ENCODE assay signal across 10 cellular contexts in the genomic region with DNA sequence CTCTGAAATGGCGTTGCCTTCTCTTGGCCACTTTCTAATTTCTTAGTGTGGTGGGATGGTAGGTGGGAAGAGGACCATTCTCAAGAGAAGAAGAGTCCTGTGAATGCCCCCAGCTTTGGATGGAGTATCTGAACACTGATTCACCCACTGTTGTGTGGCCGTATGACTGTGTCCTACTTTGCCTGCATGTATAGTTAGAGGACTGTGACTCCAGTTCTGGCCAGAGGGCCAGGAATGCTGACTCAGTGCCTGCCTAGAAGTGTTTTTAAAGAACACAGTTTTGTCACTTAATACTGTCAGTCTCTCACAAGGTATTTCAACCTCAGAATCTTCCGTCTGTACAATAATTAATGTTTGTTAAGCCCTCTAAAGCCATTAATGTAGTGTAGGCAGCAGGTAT. TPM values are rescaled to one million over a fixed set of nuclear protein-coding genes. Genes with fewer than 3 reads are reported as not detected.
DNase-seq lines count a peak whose midpoint lies in the region; ATAC-seq and TF ChIP-seq lines count a peak whose summit lies in the region.
"Had no signal": no experiment of that assay in that cellular context is flagged by ENCODE, and none has a peak within 500 bp of the region (broad histone marks: within the 10 kb centered on the region; RNA-seq: fewer than 3 reads in every experiment).

No MANE protein-coding gene starts in this region.

- H3K4me2 ChIP-seq in GM23248 (ENCODE audit: unreplicated experiment) = peak overlapping the region; percentile 93

- H4K20me1 ChIP-seq in GM23248 (ENCODE audit: insufficient read depth) = peaks cover 18% of the 10 kb centered on the region

- no peaks in the 10 kb centered on the region for H3K27me3 Mint-ChIP-seq in T-cell

- peak overlapping the region; percentile 9 to 92 for H3K27ac Mint-ChIP-seq in T-cell

- H3K27ac ChIP-seq in GM23248 = peak overlapping the region; percentile 95

- H3K4me3 Mint-ChIP-seq in T-cell = peak overlapping the region; percentile 94 to 98 (median 96)

- H3K9me3 ChIP-seq in GM23248 (ENCODE audit: low read depth) = no peaks in the 10 kb centered on the region

- H3F3A ChIP-seq in GM23248 (ENCODE audit: insufficient read depth) = peaks cover 62% of the 10 kb centered on the region

- H3K4me3 ChIP-seq in GM23248 (peak overlapping the region; percentile 96), fibroblast of mammary gland (ENCODE audit: control insufficient read depth, low read depth, low read length) (peak overlapping the region; percentile 94), skeletal muscle cell (ENCODE audit: low read depth, low read length) (peak overlapping the region; percentile 92)

- 21 to 23% methylated on average over 3 of the region's 3 CpGs for WGBS in GM23248 (ENCODE audit: low coverage in 1 of 2, low lambda C conversion rate in 2 of 2, missing lambda C conversion rate in 2 of 2), 2 experiments

- no peaks in the 10 kb centered on the region for H3K9me2 ChIP-seq in GM23248 (ENCODE audit: insufficient read depth)

- peaks cover 38% of the 10 kb centered on the region for H3K36me3 Mint-ChIP-seq in T-cell

- H3K9ac ChIP-seq in GM23248 = peak overlapping the region; percentile 100

- H3K9me3 Mint-ChIP-seq in T-cell = no peaks in the 10 kb centered on the region

- H2AFZ ChIP-seq in GM23248 = no peak overlapping the region

- DNase-seq in GM23248 = peak; percentile 92
- no peak for DNase-seq in T-cell
- DNase-seq in fibroblast of mammary gland (ENCODE audit: low read depth) = peak; percentile 73
- DNase-seq in skeletal muscle cell (ENCODE audit: low read depth) = no peak
- DNase-seq in DMS79 (lab: John Stamatoyannopoulos, UW) = no peak
- DNase-seq in NOMO-1 treated with DMSO at 0.1 percent for 48 hours (lab: John Stamatoyannopoulos, UW; ENCODE audit: unreplicated experiment) = no peak
- DNase-seq in NCI-H510A (lab: John Stamatoyannopoulos, UW) = no peak
- DNase-seq: left colon, T1000 had no signal

- in situ Hi-C loops in GM23248 (cut with MboI) = no loop called here

- TF ChIP-seq CTCF in fibroblast of mammary gland (conservative IDR thresholded peaks at IDR 0.05; ENCODE audit: control insufficient read depth, insufficient read depth, low read depth, low read length) = no peak

- ATAC-seq in T-cell (replicated peaks in 1 of 4) (no peak), GM21526 (IDR thresholded peaks at IDR 0.05; ENCODE audit: low FRiP score, unreplicated experiment) (no peak)

- CTCF ChIA-PET in T-cell (lab: Charles Lee) = no interaction called here

- peaks cover 47% of the 10 kb centered on the region for H3K4me1 ChIP-seq in GM23248 (ENCODE audit: insufficient read depth)

- POLR2A ChIA-PET in T-cell (lab: Charles Lee) = interaction anchor here in 1 of 2 donors (0.9 kb wide), 1 partner anchor 12 kb away, joined by 3 read pairs; no protein-coding TSS in a partner anchor

- H3K79me2 ChIP-seq in GM23248 (ENCODE audit: insufficient read depth) = peaks cover 75% of the 10 kb centered on the region

- no peaks in the 10 kb centered on the region for H3K27me3 ChIP-seq in GM23248 (replicated peaks; ENCODE audit: insufficient read depth)

- peaks cover 44 to 46% (median 45%) of the 10 kb centered on the region in 3 donors for H3K4me1 Mint-ChIP-seq in T-cell

- H3K36me3 ChIP-seq in GM23248 (ENCODE audit: low read depth) = peaks cover 37% of the 10 kb centered on the region

RNA-seq across cellular contexts. Expression of a gene that starts 2.1 kb away (rescaled TPM):
- total RNA-seq in GM23248 (2014; rRNA removed; shearing (Covaris generic)) = 477 and 510 TPM in 2 replicates
- polyA plus RNA-seq in GM23248 (2016; fragmentation: Nextera tagmentation; extraction: Ambion mirVana) = 362 and 387 TPM in 2 replicates
- 100 to 1,000 TPM; 120 to 156 (median 135) TPM for total RNA-seq in T-cell

Comparison
In these comparisons a context has a peak if more than half of its experiments do, and no peak if none do; other contexts are left out.
1. DNase-seq: peak in GM23248 (single experiment) and fibroblast of mammary gland (single experiment); none in T-cell (0 of 34), skeletal muscle cell (single experiment), DMS79 (single experiment), NOMO-1 treated with DMSO at 0.1 percent for 48 hours (single experiment) and NCI-H510A (single experiment).
2. Peak in every context shown above with its lines, with median percentiles within 50 percentile points of each other: H3K4me3 ChIP-seq.